Comparison of ENCODE assay signal across 8 cellular contexts in genomic region chr9:93577045-93577939, GRCh38. TPM values are rescaled to one million over a fixed set of nuclear protein-coding genes. Genes with fewer than 3 reads are reported as not detected.
DNase-seq lines count a peak whose midpoint lies in the region; ATAC-seq and TF ChIP-seq lines count a peak whose summit lies in the region.

No MANE protein-coding gene starts in this region.

- H3K36me3 ChIP-seq in HAP-1 (replicated peaks) (no peaks in the 10 kb centered on the region), SJSA1 (no peaks in the 10 kb centered on the region), mesenchymal stem cell (ENCODE audit: control insufficient read depth in 1 of 2, insufficient read depth in 2 of 2, low read depth in 1 of 2, low read length in 2 of 2) (peaks cover 0 to 11% of the 10 kb centered on the region in 2 experiments), upper lobe of left lung (no peaks in the 10 kb centered on the region)

- peak overlapping the region; percentile 50 to 97 for H3K18ac ChIP-seq in mesenchymal stem cell (ENCODE audit: low read depth in 1 of 2, low read length in 2 of 2)

- TF ChIP-seq CTCF in dorsolateral prefrontal cortex (IDR thresholded peaks at IDR 0.05 in 54 of 56, conservative IDR thresholded peaks at IDR 0.05 in 2 of 56; ENCODE audit: low read depth in 1 of 56, partially characterized antibody in 56 of 56) (no peak), upper lobe of left lung (IDR thresholded peaks at IDR 0.05) (no peak)

- DNase-seq in EH (ENCODE audit: low read depth) (peak; percentile 42), HAP-1 (ENCODE audit: low spot score in 2 of 2) (peak in 1 of 2 experiments; percentile 26), SJSA1 (ENCODE audit: low read depth in 1 of 2, low spot score in 2 of 2) (peak; percentile 32 to 42), dorsolateral prefrontal cortex (peak in 2 of 10 donors; percentile 25 to 40), mesenchymal stem cell (peak; percentile 29), upper lobe of left lung (peak; percentile 46 to 91), NCI-H187 treated with DMSO at 0.1 percent for 48 hours (lab: John Stamatoyannopoulos, UW) (no peak), hippocampal formation (lab: John Stamatoyannopoulos, UW) (no peak)

- H3K4me3 ChIP-seq in HAP-1 = peak overlapping the region; percentile 44
- H3K4me3 ChIP-seq in SJSA1 = peak overlapping the region; percentile 79
- peak overlapping the region; percentile 61 to 92 (median 78) for H3K4me3 ChIP-seq in dorsolateral prefrontal cortex
- peak overlapping the region; percentile 87 to 92 for H3K4me3 ChIP-seq in mesenchymal stem cell (ENCODE audit: insufficient read depth in 1 of 2, low read depth in 1 of 2, low read length in 2 of 2)
- peak overlapping the region; percentile 63 to 97 (median 79) for H3K4me3 ChIP-seq in upper lobe of left lung

- no peak overlapping the region for H3K4ac ChIP-seq in mesenchymal stem cell (ENCODE audit: low read depth in 1 of 2, low read length in 2 of 2)

- H3K4me1 ChIP-seq in HAP-1 (peaks cover 15% of the 10 kb centered on the region), SJSA1 (replicated peaks) (peaks cover 21% of the 10 kb centered on the region), mesenchymal stem cell (ENCODE audit: control insufficient read depth, insufficient read depth, low read depth, low read length) (peaks cover 32% of the 10 kb centered on the region), upper lobe of left lung (peaks cover 48 to 64% (median 51%) of the 10 kb centered on the region in 4 donors)

- H2BK12ac ChIP-seq in mesenchymal stem cell (ENCODE audit: low read length in 2 of 2) = no peak overlapping the region

- in situ Hi-C loops in HAP-1 (cut with MboI; ENCODE audit: low sequenced_read_pairs) = no loop called here

- peak in 1 of 2 donors; percentile 13 for ATAC-seq in upper lobe of left lung (ENCODE audit: low FRiP score in 2 of 2)

- peak overlapping the region in 1 of 2 experiments; percentile 4 for H3K14ac ChIP-seq in mesenchymal stem cell (ENCODE audit: low read length in 2 of 2)

- H3K4me2 ChIP-seq in mesenchymal stem cell (ENCODE audit: low read length, poor library complexity, severe bottlenecking) = peak overlapping the region; percentile 94

- H2AK5ac ChIP-seq in mesenchymal stem cell (ENCODE audit: low read length, severe bottlenecking) = no peak overlapping the region

- intact Hi-C loops in dorsolateral prefrontal cortex (cut with DNase I) = no loop called here

- TF ChIP-seq EP300 in upper lobe of left lung (IDR thresholded peaks at IDR 0.05) = no peak

- H4K8ac ChIP-seq in mesenchymal stem cell (ENCODE audit: low read length) = peak overlapping the region; percentile 27

- no peaks in the 10 kb centered on the region for H3K27me3 ChIP-seq in HAP-1 (ENCODE audit: low read depth)
- no peaks in the 10 kb centered on the region for H3K27me3 ChIP-seq in SJSA1 (replicated peaks)
- H3K27me3 ChIP-seq in dorsolateral prefrontal cortex = no peaks in the 10 kb centered on the region
- no peaks in the 10 kb centered on the region for H3K27me3 ChIP-seq in mesenchymal stem cell (ENCODE audit: control insufficient read depth in 1 of 2, insufficient read depth in 1 of 2, low read length in 2 of 2)
- no peaks in the 10 kb centered on the region for H3K27me3 ChIP-seq in upper lobe of left lung

- WGBS in mesenchymal stem cell = 1% methylated on average over 47 of the region's 76 CpGs
- WGBS in upper lobe of left lung, 2 donors = 2 to 3% methylated on average over 17 to 19 of the region's 76 CpGs

- H2AFZ ChIP-seq in mesenchymal stem cell (ENCODE audit: low read depth, low read length) = no peak overlapping the region

- H2BK120ac ChIP-seq in mesenchymal stem cell (ENCODE audit: low read depth, low read length) = peak overlapping the region; percentile 54

- H2BK5ac ChIP-seq in mesenchymal stem cell (ENCODE audit: low read depth, low read length, poor library complexity, severe bottlenecking) = no peak overlapping the region

- no peak for TF ChIP-seq POLR2A in upper lobe of left lung (IDR thresholded peaks at IDR 0.05)

- no peaks in the 10 kb centered on the region for H3K9me3 ChIP-seq in HAP-1
- H3K9me3 ChIP-seq in SJSA1 (replicated peaks) = no peaks in the 10 kb centered on the region
- H3K9me3 ChIP-seq in mesenchymal stem cell (ENCODE audit: control insufficient read depth, low read length) = no peaks in the 10 kb centered on the region
- no peaks in the 10 kb centered on the region for H3K9me3 ChIP-seq in upper lobe of left lung

- peak overlapping the region in 1 of 2 experiments; percentile 62 for H3K23ac ChIP-seq in mesenchymal stem cell (ENCODE audit: low read length in 2 of 2)

- peak overlapping the region; percentile 86 for H3K9ac ChIP-seq in mesenchymal stem cell (ENCODE audit: low read length)

- H3K79me1 ChIP-seq in mesenchymal stem cell (replicated peaks; ENCODE audit: low read length, poor library complexity, severe bottlenecking) = peaks cover 40% of the 10 kb centered on the region

- no peak overlapping the region for H4K91ac ChIP-seq in mesenchymal stem cell (ENCODE audit: low read length)

- H3K27ac ChIP-seq in SJSA1 = no peak overlapping the region
- peak overlapping the region in 54 of 59 donors; percentile 15 to 88 (median 77) for H3K27ac ChIP-seq in dorsolateral prefrontal cortex
- H3K27ac ChIP-seq in mesenchymal stem cell (ENCODE audit: low read length, poor library complexity, severe bottlenecking) = no peak overlapping the region
- H3K27ac ChIP-seq in upper lobe of left lung = peak overlapping the region; percentile 84 to 96 (median 90)

- H2BK15ac ChIP-seq in mesenchymal stem cell (ENCODE audit: low read depth, poor library complexity, severe bottlenecking) = peak overlapping the region; percentile 45

RNA-seq across cellular contexts. Expression of gene PHF2, which starts 0.9 kb away (rescaled TPM):
- 14.3 and 19.9 TPM in 2 replicates for total RNA-seq in SJSA1 (2014; rRNA removed; shearing (Covaris generic))
- total RNA-seq in dorsolateral prefrontal cortex (10 to 100 TPM; 22.7 to 43.7 (median 28.6) TPM), upper lobe of left lung (10 to 100 TPM; 33.6 to 41.7 (median 37.9) TPM)
- polyA plus RNA-seq in mesenchymal stem cell (2013, experiment 1 of 2) = 13.5 TPM
- polyA plus RNA-seq in mesenchymal stem cell (2013, experiment 2 of 2) = 13.2 TPM

Comparison
In these comparisons a context has a peak if more than half of its experiments do, and no peak if none do; other contexts are left out.
1. DNase-seq: peak in EH (single experiment), SJSA1 (2 of 2), mesenchymal stem cell (single experiment) and upper lobe of left lung (2 of 2); none in NCI-H187 treated with DMSO at 0.1 percent for 48 hours (single experiment) and hippocampal formation (0 of 2).
2. H3K27ac ChIP-seq: peak in dorsolateral prefrontal cortex (54 of 59) and upper lobe of left lung (4 of 4); none in SJSA1 (single experiment) and mesenchymal stem cell (single experiment).
3. Peak in every context shown above with its lines, with median percentiles within 50 percentile points of each other: H3K4me3 ChIP-seq.